In genomic region chr11:64846998-64847666, GRCh38 we compare ENCODE assay signal across 8 cellular contexts. TPM values are rescaled to one million over a fixed set of nuclear protein-coding genes. Genes with fewer than 3 reads are reported as not detected.
DNase-seq lines count a peak whose midpoint lies in the region; ATAC-seq, FAIRE-seq and TF ChIP-seq lines count a peak whose summit lies in the region.

No MANE protein-coding gene starts in this region.

- TF ChIP-seq CTCF in GM10248 (IDR thresholded peaks at IDR 0.05; ENCODE audit: control extremely low read depth, extremely low read depth, low read depth, missing control alignments), result peak; percentile 98
- peak in 2 of 3 donors; percentile 73 to 82 for TF ChIP-seq CTCF in omental fat pad (IDR thresholded peaks at IDR 0.05)
- TF ChIP-seq CTCF in testis (IDR thresholded peaks at IDR 0.05), result peak; percentile 94 to 98 (median 94)

- no peak for FAIRE-seq in frontal cortex (lab: Jason Lieb, UNC)

- no peak overlapping the region for H3K4me3 ChIP-seq in testis

- no peaks in the 10 kb centered on the region for H3K9me3 ChIP-seq in testis

- H3K27ac ChIP-seq in testis, result no peak overlapping the region

- H3K27me3 ChIP-seq in testis, result no peaks in the 10 kb centered on the region

- no peak for TF ChIP-seq POLR2A in testis (IDR thresholded peaks at IDR 0.05)

- CTCF ChIA-PET in GM10248 (lab: Yijun Ruan, JAX), result interaction anchor here (0.7 to 33.1 kb wide), 31 partner anchors 12 to 469 kb away, joined by 3 to 1137 read pairs (median 5); partner anchors contain the start of genes ARL2, BATF2, CDC42EP2 and EHD1

- DNase-seq in GM10248 (ENCODE audit: extremely low spot score), result peak; percentile 88
- DNase-seq in NCI-H1092 treated with DMSO at 0.1 percent for 48 hours (lab: John Stamatoyannopoulos, UW), result peak; percentile 92
- peak; percentile 93 for DNase-seq in SK-N-DZ (ENCODE audit: low spot score)
- peak; percentile 88 for DNase-seq in activated gamma-delta T cell treated with anti-CD3 and anti-CD28 coated beads, Interleukin-2, amount 50 U/mL, for 16 hours (ENCODE audit: low read depth)
- peak; percentile 90 to 97 for DNase-seq in frontal cortex (ENCODE audit: low spot score in 2 of 2)
- peak; percentile 85 for DNase-seq in omental fat pad (ENCODE audit: low spot score)
- peak; percentile 92 for DNase-seq in testis

- POLR2A ChIA-PET in GM10248 (lab: Yijun Ruan, JAX), result interaction anchor here (0.6 to 11.9 kb wide), 5 partner anchors 13 to 167 kb away, joined by 3 to 129 read pairs (median 4); partner anchors contain the start of genes ARL2 and EHD1

- peaks cover 6% of the 10 kb centered on the region for H3K4me1 ChIP-seq in testis

- ATAC-seq in omental fat pad (ENCODE audit: low FRiP score) (peak; percentile 45), GM18861 (IDR thresholded peaks at IDR 0.05; ENCODE audit: unreplicated experiment) (no peak)

- intact Hi-C loops in testis (cut with DNase I; ENCODE audit: low total_unique reads), result loop anchor here (5.0 to 10.0 kb wide), 2 partner anchors 45 to 168 kb away; partner anchors contain the start of gene ARL2

- WGBS in testis, 2 donors, result 33 to 47% methylated on average over 8 to 13 of the region's 13 CpGs

- H3K36me3 ChIP-seq in testis (ENCODE audit: low read depth, missing control alignments), result no peaks in the 10 kb centered on the region

RNA-seq across cellular contexts. Expression of gene CDC42BPG, which starts 2.7 kb away (rescaled TPM):
- 0.17 and 0.73 TPM in 2 replicates for polyA plus RNA-seq in SK-N-DZ (2014; cell fraction: cytosol; rRNA removed)
- 1.4 and 1.8 TPM in 2 replicates for polyA plus RNA-seq in SK-N-DZ (2014; cell fraction: nucleus; rRNA removed)
- total RNA-seq in frontal cortex, result under 0.01 TPM
- under 1 TPM; 0.19 to 0.48 (median 0.42) TPM for total RNA-seq in omental fat pad
- total RNA-seq in testis, result 1 to 10 TPM; 7.6 to 9.2 TPM
- polyA plus RNA-seq in testis (ENCODE audit: insufficient read depth, low read depth, low replicate concordance), result 5.3 TPM

RNA-seq across cellular contexts. Expression of gene EHD1, which starts 31.3 kb away (rescaled TPM):
- 28.2 TPM in 2 replicates for polyA plus RNA-seq in SK-N-DZ (2014; cell fraction: cytosol; rRNA removed)
- polyA plus RNA-seq in SK-N-DZ (2014; cell fraction: nucleus; rRNA removed), result 8.5 and 14.2 TPM in 2 replicates
- total RNA-seq in frontal cortex (23.6 TPM), omental fat pad (100 to 1,000 TPM in 2 of 4 donors, 10 to 100 TPM in 2; 66.4 to 226 (median 94.8) TPM), testis (100 to 1,000 TPM; 230 to 455 TPM)
- 328 TPM for polyA plus RNA-seq in testis (ENCODE audit: insufficient read depth, low read depth, low replicate concordance)

RNA-seq across cellular contexts. Expression of gene MEN1, which starts 36.8 kb away (rescaled TPM):
- 21.2 and 26.8 TPM in 2 replicates for polyA plus RNA-seq in SK-N-DZ (2014; cell fraction: cytosol; rRNA removed)
- polyA plus RNA-seq in SK-N-DZ (2014; cell fraction: nucleus; rRNA removed), result 40.7 and 64.0 TPM in 2 replicates
- total RNA-seq in frontal cortex (11.8 TPM), omental fat pad (10 to 100 TPM in 3 of 4 donors, 1 to 10 TPM in 1; 7.3 to 20.2 (median 12.2) TPM), testis (10 to 100 TPM; 36.7 to 40.8 TPM)
- 29.7 TPM for polyA plus RNA-seq in testis (ENCODE audit: insufficient read depth, low read depth, low replicate concordance)

RNA-seq across cellular contexts. Expression of gene MAP4K2, which starts 44.1 kb away (rescaled TPM):
- polyA plus RNA-seq in SK-N-DZ (2014; cell fraction: cytosol; rRNA removed), result 12.7 and 32.3 TPM in 2 replicates
- polyA plus RNA-seq in SK-N-DZ (2014; cell fraction: nucleus; rRNA removed), result 62.1 and 80.6 TPM in 2 replicates
- total RNA-seq in frontal cortex, result 7.3 TPM
- 10 to 100 TPM in 3 of 4 donors, 1 to 10 TPM in 1; 8.5 to 33.3 (median 17.7) TPM for total RNA-seq in omental fat pad
- total RNA-seq in testis, result 10 to 100 TPM; 27.7 to 29.8 TPM
- 14.9 TPM for polyA plus RNA-seq in testis (ENCODE audit: insufficient read depth, low read depth, low replicate concordance)
